In the genomic region with DNA sequence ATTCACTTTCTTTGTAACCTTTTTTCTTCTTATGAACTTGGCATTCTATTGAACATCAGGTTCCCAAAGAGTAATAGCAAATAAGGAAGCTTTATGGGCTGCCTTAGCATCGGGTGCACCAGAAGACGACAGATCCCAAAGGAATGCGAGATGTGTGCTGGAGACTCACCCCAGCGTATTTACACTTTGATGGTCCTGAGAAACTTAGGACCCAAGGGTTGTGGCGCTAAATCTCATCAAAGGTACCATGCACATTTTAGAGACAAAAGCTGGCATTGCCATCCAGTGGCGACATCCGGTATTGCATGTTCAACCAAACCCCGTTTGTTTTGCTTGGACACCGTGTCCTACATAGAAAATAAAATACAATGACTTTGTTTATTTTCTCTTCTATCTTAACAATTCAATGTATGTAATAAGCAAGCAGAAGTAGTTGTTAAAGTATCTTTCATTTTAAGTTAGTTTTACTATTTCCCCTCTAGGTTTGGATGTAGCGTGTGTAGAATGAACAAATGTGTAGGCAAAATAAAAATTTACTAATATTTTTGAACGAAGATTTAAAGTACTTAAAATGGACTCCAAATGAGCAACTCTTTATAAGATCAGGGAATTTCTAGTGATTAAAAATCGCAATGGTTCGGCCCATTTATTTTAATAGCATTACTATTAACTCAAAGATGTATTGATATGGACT, we compare ENCODE assay signal across 8 cellular contexts.
DNase-seq lines count a peak whose midpoint lies in the region; ATAC-seq and TF ChIP-seq lines count a peak whose summit lies in the region.

No MANE protein-coding gene starts in this region.

- H3K79me2 ChIP-seq in GM23248 (ENCODE audit: insufficient read depth) (no peaks in the 10 kb centered on the region), MM.1S (ENCODE audit: low read length) (no peaks in the 10 kb centered on the region)

- no peak overlapping the region for H3K4me3 ChIP-seq in GM23248
- no peak overlapping the region for H3K4me3 ChIP-seq in MM.1S (ENCODE audit: low read length)

- peak; percentile 48 for DNase-seq in GM10266 (ENCODE audit: extremely low spot score)
- peak; percentile 62 for DNase-seq in GM23248
- DNase-seq in MM.1S, result peak; percentile 69
- DNase-seq in activated CD4-positive, alpha-beta T cell treated with anti-CD3 and anti-CD28 coated beads for 1 hour, result peak; percentile 53
- peak; percentile 51 to 61 for DNase-seq in central memory CD8-positive, alpha-beta T cell (ENCODE audit: low spot score in 2 of 2)
- peak in 1 of 2 donors; percentile 57 for DNase-seq in left colon
- peak; percentile 59 for DNase-seq in stimulated activated CD4-positive, alpha-beta T cell treated with anti-CD3 and anti-CD28 coated beads, Interleukin-2, amount 100 ng/mL, for 4 hours (ENCODE audit: low read depth)
- no peak for DNase-seq in HPDE6-E6E7 (ENCODE audit: extremely low spot score)

- intact Hi-C loops in left colon (cut with DNase I, micrococcal nuclease), result no loop called here

- TF ChIP-seq CTCF in GM10266 (IDR thresholded peaks at IDR 0.05; ENCODE audit: control insufficient read depth, insufficient read depth, low read depth, missing control alignments), result peak; percentile 93
- peak; percentile 89 for TF ChIP-seq CTCF in MM.1S (IDR thresholded peaks at IDR 0.05; ENCODE audit: low read length)

- ATAC-seq in central memory CD8-positive, alpha-beta T cell (replicated peaks; ENCODE audit: extremely low read depth, poor library complexity, severe bottlenecking), result no peak
- peak; percentile 40 for ATAC-seq in left colon

- H3K9me3 ChIP-seq in GM23248 (ENCODE audit: low read depth), result no peaks in the 10 kb centered on the region
- no peaks in the 10 kb centered on the region for H3K9me3 ChIP-seq in MM.1S (replicated peaks; ENCODE audit: insufficient read depth, low read length)

- H4K20me1 ChIP-seq in GM23248 (ENCODE audit: insufficient read depth), result no peaks in the 10 kb centered on the region
- H4K20me1 ChIP-seq in MM.1S (ENCODE audit: insufficient read depth, low read length), result no peaks in the 10 kb centered on the region

- H3K36me3 ChIP-seq in GM23248 (ENCODE audit: low read depth) (no peaks in the 10 kb centered on the region), MM.1S (replicated peaks; ENCODE audit: insufficient read depth, low read length) (no peaks in the 10 kb centered on the region)

- peaks cover 40% of the 10 kb centered on the region for H3K27me3 Mint-ChIP-seq in central memory CD8-positive, alpha-beta T cell

- H3K9me2 ChIP-seq in GM23248 (ENCODE audit: insufficient read depth) (no peaks in the 10 kb centered on the region), MM.1S (replicated peaks; ENCODE audit: insufficient read depth, low read length) (no peaks in the 10 kb centered on the region)

- no peak overlapping the region for H3K27ac ChIP-seq in GM23248
- H3K27ac ChIP-seq in MM.1S (ENCODE audit: low read length), result no peak overlapping the region

- H3F3A ChIP-seq in GM23248 (ENCODE audit: insufficient read depth) (no peaks in the 10 kb centered on the region), MM.1S (ENCODE audit: insufficient read depth, low read length) (no peaks in the 10 kb centered on the region)

- H3K27me3 ChIP-seq in GM23248 (replicated peaks; ENCODE audit: insufficient read depth) (no peaks in the 10 kb centered on the region; the same call in 1 of the 2 replicates), MM.1S (replicated peaks; ENCODE audit: insufficient read depth, low read length) (no peaks in the 10 kb centered on the region)

- H3K4me2 ChIP-seq in GM23248 (ENCODE audit: unreplicated experiment) (no peak overlapping the region), MM.1S (ENCODE audit: low read depth, low read length) (peak overlapping the region; percentile 4; the same call in 1 of the 2 replicates)

- H3K9me3 Mint-ChIP-seq in central memory CD8-positive, alpha-beta T cell, result no peaks in the 10 kb centered on the region

- WGBS in GM23248 (ENCODE audit: low coverage in 1 of 2, low lambda C conversion rate in 2 of 2, missing lambda C conversion rate in 2 of 2), 2 experiments, result 20 to 22% methylated on average over 13 of the region's 13 CpGs

- no peak overlapping the region for H2AFZ ChIP-seq in GM23248
- H2AFZ ChIP-seq in MM.1S (ENCODE audit: low read length), result no peak overlapping the region

- H3K4me1 Mint-ChIP-seq in central memory CD8-positive, alpha-beta T cell, result no peaks in the 10 kb centered on the region

- in situ Hi-C loops in GM23248 (cut with MboI), result no loop called here

- H3K27ac Mint-ChIP-seq in central memory CD8-positive, alpha-beta T cell (ENCODE audit: low read depth), result no peak overlapping the region

- no peak overlapping the region for H3K4me3 Mint-ChIP-seq in central memory CD8-positive, alpha-beta T cell

- no peaks in the 10 kb centered on the region for H3K36me3 Mint-ChIP-seq in central memory CD8-positive, alpha-beta T cell (ENCODE audit: insufficient read depth)

- H3K9ac ChIP-seq in GM23248 (no peak overlapping the region), MM.1S (ENCODE audit: low read length) (no peak overlapping the region)

- H3K4me1 ChIP-seq in GM23248 (ENCODE audit: insufficient read depth) (no peaks in the 10 kb centered on the region), MM.1S (ENCODE audit: low read length) (no peaks in the 10 kb centered on the region)
